Comparison of ENCODE assay signal across 16 cellular contexts in the genomic region with DNA sequence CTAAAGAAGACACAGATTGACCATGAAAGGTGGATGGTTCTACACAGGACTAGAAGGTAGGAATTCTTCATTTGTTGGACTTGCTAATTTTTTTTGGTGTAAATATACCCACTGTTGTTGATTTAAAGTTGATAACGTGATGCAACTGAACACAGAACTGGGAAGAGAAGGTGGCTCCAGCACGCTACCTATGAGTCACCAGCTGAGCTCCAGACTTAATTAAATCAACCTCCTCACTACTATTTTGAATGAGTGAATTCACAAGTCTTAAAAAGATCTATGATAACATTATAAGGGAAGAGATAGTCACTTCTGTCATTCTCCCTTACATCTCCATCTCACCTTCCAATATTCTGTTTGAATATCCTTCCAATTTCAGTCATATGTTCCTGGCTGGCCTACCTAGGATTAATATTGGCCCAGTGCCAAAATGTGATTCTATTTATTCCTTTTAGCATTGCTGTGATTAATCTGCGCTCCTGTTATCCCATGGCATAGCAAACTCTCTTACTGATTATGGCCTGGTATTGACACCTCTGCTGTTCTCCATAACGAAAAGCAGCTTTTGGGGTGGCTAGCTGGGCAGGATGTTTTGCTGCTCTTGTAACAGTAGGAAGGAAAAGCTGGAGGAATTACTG.
DNase-seq lines count a peak whose midpoint lies in the region; ATAC-seq and TF ChIP-seq lines count a peak whose summit lies in the region.
"Had no signal": no experiment of that assay in that cellular context is flagged by ENCODE, and none has a peak within 500 bp of the region (broad histone marks: within the 10 kb centered on the region; RNA-seq: fewer than 3 reads in every experiment).

No MANE protein-coding gene starts in this region.

- no peaks in the 10 kb centered on the region for H3K4me1 Mint-ChIP-seq in CD4-positive, alpha-beta T cell (ENCODE audit: low read depth)
- H3K4me1 Mint-ChIP-seq: activated naive CD8-positive, alpha-beta T cell treated with anti-CD3 and anti-CD28 coated beads for 36 hours; neural progenitor cell had no signal

- no peaks in the 10 kb centered on the region for H3K9me3 Mint-ChIP-seq in CD4-positive, alpha-beta T cell
- H3K9me3 Mint-ChIP-seq: activated naive CD8-positive, alpha-beta T cell treated with anti-CD3 and anti-CD28 coated beads for 36 hours; neural progenitor cell had no signal

- in situ Hi-C loops in mammary epithelial cell (cut with MboI; ENCODE audit: low sequenced_read_pairs in 2 of 2) = no loop called here
- in situ Hi-C loops in transverse colon (cut with MboI; ENCODE audit: low pct_ligation_motif_present in 1 of 4, low pct_unique_long_range_greater_than_20kb in 1 of 4, low sequenced_read_pairs in 3 of 4) = no loop called here

- 38% methylated on average over 4 of the region's 4 CpGs for WGBS in mammary epithelial cell (ENCODE audit: low coverage, missing lambda C conversion rate)
- WGBS in transverse colon (ENCODE audit: low coverage in 1 of 2), 2 donors = 66 to 81% methylated on average over 2 to 4 of the region's 4 CpGs

- no peak for ATAC-seq in GM21619 (IDR thresholded peaks at IDR 0.05; ENCODE audit: unreplicated experiment)
- ATAC-seq in CD4-positive, alpha-beta T cell (ENCODE audit: poor library complexity) = no peak
- ATAC-seq: stimulated activated naive CD8-positive, alpha-beta T cell treated with anti-CD3 and anti-CD28 coated beads, Interleukin-15, Interleukin-2, amounts not matched to agents 100 U/mL and 50 U/mL, for 24 hours had no signal

- H3K27me3 Mint-ChIP-seq in CD4-positive, alpha-beta T cell = peaks cover 7% of the 10 kb centered on the region

- H3K4me2 ChIP-seq in mammary epithelial cell (ENCODE audit: insufficient read depth, low read depth, low read length) = no peak overlapping the region
- H3K4me2 ChIP-seq: neural progenitor cell had no signal

- TF ChIP-seq CTCF in mammary epithelial cell (conservative IDR thresholded peaks at IDR 0.05 in 1 of 2, IDR thresholded peaks at IDR 0.05 in 1 of 2; ENCODE audit: extremely low read depth in 1 of 2, insufficient read depth in 1 of 2, low read depth in 1 of 2, low read length in 2 of 2) = no peak
- no peak for TF ChIP-seq CTCF in transverse colon (IDR thresholded peaks at IDR 0.05)
- TF ChIP-seq CTCF in CD4-positive, alpha-beta T cell (IDR thresholded peaks at IDR 0.05) = no peak

- no peak overlapping the region for H2AFZ ChIP-seq in mammary epithelial cell (ENCODE audit: low read depth, low read length)
- H2AFZ ChIP-seq: neural progenitor cell had no signal

- H3K27ac Mint-ChIP-seq in CD4-positive, alpha-beta T cell = no peak overlapping the region
- H3K27ac Mint-ChIP-seq: activated naive CD8-positive, alpha-beta T cell treated with anti-CD3 and anti-CD28 coated beads for 36 hours; neural progenitor cell had no signal

- H3K4me3 ChIP-seq in mammary epithelial cell (replicated peaks in 1 of 3; ENCODE audit: insufficient read depth in 1 of 3, low read depth in 2 of 3, low read length in 3 of 3) = no peak overlapping the region
- H3K4me3 ChIP-seq in transverse colon = no peak overlapping the region
- H3K4me3 ChIP-seq: neural progenitor cell had no signal

- H3K9me3 ChIP-seq in mammary epithelial cell (replicated peaks; ENCODE audit: insufficient read depth, low read length) (no peaks in the 10 kb centered on the region), transverse colon (no peaks in the 10 kb centered on the region)
- no peaks in the 10 kb centered on the region for H3K9me3 ChIP-seq in CD4-positive, alpha-beta T cell (ENCODE audit: control insufficient read depth, low read length)

- POLR2A ChIA-PET in CD4-positive, alpha-beta T cell (lab: Charles Lee) = no interaction called here

- dilution Hi-C loops in mammary epithelial cell (cut with HindIII; ENCODE audit: low sequenced_read_pairs) = loop anchor here (5.0 kb wide), 1 partner anchor 82 kb away; no protein-coding TSS in a partner anchor

- H3K4me3 Mint-ChIP-seq in CD4-positive, alpha-beta T cell = no peak overlapping the region
- H3K4me3 Mint-ChIP-seq: activated naive CD8-positive, alpha-beta T cell treated with anti-CD3 and anti-CD28 coated beads for 36 hours; neural progenitor cell had no signal

- intact Hi-C loops in mammary epithelial cell (cut with micrococcal nuclease) (no loop called here), transverse colon (cut with DNase I; ENCODE audit: low total_unique reads) (no loop called here)
- intact Hi-C loops in CD4-positive, alpha-beta T cell (cut with DNase I, micrococcal nuclease) = no loop called here

- H3K36me3 ChIP-seq in mammary epithelial cell (ENCODE audit: insufficient read depth, low read length) (no peaks in the 10 kb centered on the region), transverse colon (no peaks in the 10 kb centered on the region)
- H3K36me3 ChIP-seq: neural progenitor cell had no signal

- TF ChIP-seq EP300 in transverse colon (IDR thresholded peaks at IDR 0.05; ENCODE audit: low read depth) = no peak

- H3K27ac ChIP-seq in mammary epithelial cell (ENCODE audit: insufficient read depth, low read depth, low read length) (no peak overlapping the region), transverse colon (peak overlapping the region in 3 of 4 donors; percentile 0 to 51 (median 39))
- H3K27ac ChIP-seq in CD4-positive, alpha-beta T cell (ENCODE audit: low read depth, low read length) = no peak overlapping the region
- H3K27ac ChIP-seq: epithelial cell of prostate, neural progenitor cell had no signal

- no peaks in the 10 kb centered on the region for H3K36me3 Mint-ChIP-seq in CD4-positive, alpha-beta T cell (ENCODE audit: low read depth)
- H3K36me3 Mint-ChIP-seq: activated naive CD8-positive, alpha-beta T cell treated with anti-CD3 and anti-CD28 coated beads for 36 hours; neural progenitor cell had no signal

- CTCF ChIA-PET in mammary epithelial cell (lab: Charles Lee; ENCODE audit: low non-redundant PET) = interaction anchor here (0.6 kb wide), 1 partner anchor 125 kb away, joined by 4 read pairs; no protein-coding TSS in a partner anchor
- CTCF ChIA-PET in CD4-positive, alpha-beta T cell (lab: Charles Lee) = no interaction called here

- H3K4me1 ChIP-seq in mammary epithelial cell (ENCODE audit: insufficient read depth, low read length) = peaks cover 5% of the 10 kb centered on the region
- H3K4me1 ChIP-seq in transverse colon = peaks cover 12 to 41% (median 21%) of the 10 kb centered on the region in 4 donors
- H3K4me1 ChIP-seq: neural progenitor cell had no signal

- no peaks in the 10 kb centered on the region for H3K79me2 ChIP-seq in mammary epithelial cell (ENCODE audit: insufficient read depth, low read length)

- BruUV-seq in mammary epithelial cell (replicated peaks; lab: Mats Ljungman, UMichigan) = no TSS peak

- no peak for TF ChIP-seq POLR2A in transverse colon (IDR thresholded peaks at IDR 0.05)

- H4K20me1 ChIP-seq in mammary epithelial cell (ENCODE audit: insufficient read depth, low read length) = no peaks in the 10 kb centered on the region

- H3K9ac ChIP-seq in mammary epithelial cell (ENCODE audit: insufficient read depth, low read length) = no peak overlapping the region
- H3K9ac ChIP-seq: neural progenitor cell had no signal

- H3K27me3 ChIP-seq in mammary epithelial cell (ENCODE audit: insufficient read depth, low read length) (no peaks in the 10 kb centered on the region), transverse colon (no peaks in the 10 kb centered on the region)
- H3K27me3 ChIP-seq in CD4-positive, alpha-beta T cell (ENCODE audit: control insufficient read depth, insufficient read depth, low read length) = peaks cover 4% of the 10 kb centered on the region
- H3K27me3 ChIP-seq: neural progenitor cell had no signal

- DNase-seq in NOMO-1 treated with DMSO at 0.1 percent for 48 hours (lab: John Stamatoyannopoulos, UW; ENCODE audit: unreplicated experiment) (peak; percentile 11), NOMO-1 (lab: John Stamatoyannopoulos, UW; ENCODE audit: unreplicated experiment in 2 of 2) (no peak), mammary epithelial cell (peak; percentile 45), lung microvascular endothelial cell (ENCODE audit: low read depth in 2 of 2) (peak; percentile 4 to 22), transverse colon (no peak), activated gamma-delta T cell (lab: John Stamatoyannopoulos, UW) (no peak)
- no peak for DNase-seq in CD4-positive, alpha-beta T cell
- DNase-seq: activated naive CD8-positive, alpha-beta T cell treated with anti-CD3 and anti-CD28 coated beads for 36 hours; activated T-cell treated with anti-CD3 and anti-CD28 coated beads, Interleukin-2, amount 50 U/mL, for 1 hour; Calu3; OCI-M1; stimulated activated naive CD8-positive, alpha-beta T cell treated with anti-CD3 and anti-CD28 coated beads, Interleukin-15, Interleukin-2, amounts not matched to agents 100 U/mL and 50 U/mL, for 24 hours; T-helper 1 cell had no signal

Comparison
In these comparisons a context has a peak if more than half of its experiments do, and no peak if none do; other contexts are left out.
1. DNase-seq: peak in NOMO-1 treated with DMSO at 0.1 percent for 48 hours (single experiment), mammary epithelial cell (single experiment) and lung microvascular endothelial cell (2 of 2); none in NOMO-1 (0 of 2), transverse colon (single experiment), activated gamma-delta T cell (single experiment) and CD4-positive, alpha-beta T cell (0 of 10).
2. H3K27ac ChIP-seq: peak in transverse colon (3 of 4); none in mammary epithelial cell (single experiment) and CD4-positive, alpha-beta T cell (single experiment).